In genomic region chr6:21273451-21273850, GRCh38 we compare ENCODE assay signal across 23 cellular contexts.
"Had no signal": no experiment of that assay in that cellular context is flagged by ENCODE, and none has a peak within 500 bp of the region (broad histone marks: within the 10 kb centered on the region; RNA-seq: fewer than 3 reads in every experiment).

No MANE protein-coding gene starts in this region.

- ATAC-seq: natural killer cell; psoas muscle; right cardiac atrium; right lobe of liver; stimulated activated effector memory CD8-positive, alpha-beta T cell treated with anti-CD3 and anti-CD28 coated beads, Interleukin-12 subunit alpha, Interleukin-12 subunit beta, amount 100 ng/mL, for 72 hours; stimulated activated naive B cell treated with anti-CD40 and anti-IgM and Interleukin-4, amounts not matched to agents 10 μg/mL and 1 μg/mL and 100 μg/mL, for 72 hours; stimulated activated naive CD8-positive, alpha-beta T cell treated with anti-CD3 and anti-CD28 coated beads, Interleukin-15, amount 100 ng/mL, for 72 hours; upper lobe of right lung had no signal

- DNase-seq: natural killer cell; occipital lobe; ovary; posterior cingulate gyrus; psoas muscle; right cardiac atrium; right lobe of liver; sigmoid colon; small intestine; stimulated activated CD4-positive, alpha-beta T cell treated with anti-CD3 and anti-CD28 coated beads, Interleukin-15, amount 100 ng/mL, for 24 hours; stimulated activated CD4-positive, alpha-beta T cell treated with anti-CD3 and anti-CD28 coated beads, Interleukin-2, amount 100 ng/mL, for 24 hours; stimulated activated CD4-positive, alpha-beta T cell treated with anti-CD3 and anti-CD28 coated beads, Interleukin-2, amount 100 ng/mL, for 48 hours; stimulated activated CD4-positive, alpha-beta T cell treated with anti-CD3 and anti-CD28 coated beads, Interleukin-4, amount 100 ng/mL, for 24 hours; stimulated activated naive B cell treated with anti-CD40 and anti-IgM and Interleukin-4, amounts not matched to agents 10 μg/mL and 1 μg/mL and 100 μg/mL, for 72 hours; stimulated activated naive CD4-positive, alpha-beta T cell treated with Interleukin-2 at 50 U/mL for 16 hours; stimulated activated naive CD8-positive, alpha-beta T cell treated with anti-CD3 and anti-CD28 coated beads, Interleukin-15, amount 100 ng/mL, for 72 hours; substantia nigra; testis; tibial artery; transverse colon; upper lobe of right lung; uterus had no signal
